Comparison of ENCODE assay signal across 20 cellular contexts in the genomic region with DNA sequence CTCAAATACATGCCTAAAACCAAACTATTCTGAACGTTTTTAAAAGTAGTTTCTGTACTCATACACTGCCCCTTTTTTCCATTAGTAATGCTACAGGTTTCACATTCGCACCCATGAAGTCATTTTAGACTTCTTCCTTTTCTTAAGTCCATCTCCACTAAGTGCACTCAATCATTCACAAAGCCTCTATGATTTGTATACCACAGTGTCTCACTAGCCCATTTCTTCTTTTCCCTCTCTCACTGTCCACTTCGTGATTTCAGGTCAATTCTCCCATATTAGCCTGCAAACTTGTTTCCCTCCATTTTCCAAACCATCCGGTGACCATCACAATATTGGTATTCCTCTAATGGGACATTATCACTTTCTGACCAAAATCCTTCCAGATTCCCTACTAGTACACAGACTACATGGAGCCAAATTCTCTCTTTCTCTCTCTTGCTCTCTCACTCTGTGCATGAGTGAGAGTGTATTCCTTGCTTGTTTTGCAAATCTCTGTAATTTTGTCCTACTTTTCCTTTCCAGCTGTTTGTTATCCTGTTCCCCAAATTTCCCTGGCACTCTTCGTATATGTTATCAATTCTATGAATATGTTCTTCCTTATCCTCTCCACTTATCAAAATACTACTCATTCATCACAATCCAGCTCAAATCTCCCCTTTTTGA. TPM values are rescaled to one million over a fixed set of nuclear protein-coding genes. Genes with fewer than 3 reads are reported as not detected.
DNase-seq lines count a peak whose midpoint lies in the region; ATAC-seq and TF ChIP-seq lines count a peak whose summit lies in the region.
"Had no signal": no experiment of that assay in that cellular context is flagged by ENCODE, and none has a peak within 500 bp of the region (broad histone marks: within the 10 kb centered on the region; RNA-seq: fewer than 3 reads in every experiment).

No MANE protein-coding gene starts in this region.

- H2BK5ac ChIP-seq in mesenchymal stem cell (ENCODE audit: low read depth, low read length, poor library complexity, severe bottlenecking) = no peak overlapping the region

- no peak overlapping the region for H3K14ac ChIP-seq in mesenchymal stem cell (ENCODE audit: low read length in 2 of 2)

- no peak overlapping the region for H3K9ac ChIP-seq in mesenchymal stem cell (ENCODE audit: low read length)

- no peak overlapping the region for H3K23ac ChIP-seq in mesenchymal stem cell (ENCODE audit: low read length in 2 of 2)

- H3K27ac Mint-ChIP-seq in activated naive CD4-positive, alpha-beta T cell treated with anti-CD3 and anti-CD28 coated beads, Interleukin-2, amount 50 U/mL, for 72 hours = no peak overlapping the region
- H3K27ac Mint-ChIP-seq: activated naive CD4-positive, alpha-beta T cell treated with anti-CD3 and anti-CD28 coated beads, Interleukin-2, amount 50 U/mL, for 24 hours; memory B cell; nephron; T-helper 2 cell treated with Interferon-gamma antibody and Interleukin-4, amounts not matched to agents 5 μg/mL and 100 μg/mL, for 36 hours had no signal

- no peak overlapping the region for H4K8ac ChIP-seq in mesenchymal stem cell (ENCODE audit: low read length)

- DNase-seq in GM13976 (ENCODE audit: low spot score) (peak; percentile 37), D341Med (ENCODE audit: low spot score) (no peak), mesenchymal stem cell (no peak), SW 1271 (lab: John Stamatoyannopoulos, UW) (no peak)
- no peak for DNase-seq in activated naive CD4-positive, alpha-beta T cell treated with anti-CD3 and anti-CD28 coated beads, Interleukin-2, amount 50 U/mL, for 72 hours (ENCODE audit: low spot score in 2 of 2)
- DNase-seq: activated CD8-positive, alpha-beta memory T cell treated with anti-CD3 and anti-CD28 coated beads, Interleukin-2, amount 50 U/mL, for 48 hours; COR-L47; esophagus squamous epithelium; glutamatergic neuron; NCI-H1417; Right ventricle myocardium superior; stomach; uterus had no signal

- H2AK5ac ChIP-seq in mesenchymal stem cell (ENCODE audit: low read length, severe bottlenecking) = no peak overlapping the region

- H3K36me3 ChIP-seq in mesenchymal stem cell (ENCODE audit: control insufficient read depth in 1 of 2, insufficient read depth in 2 of 2, low read depth in 1 of 2, low read length in 2 of 2) = no peaks in the 10 kb centered on the region
- H3K36me3 ChIP-seq: esophagus squamous epithelium, stomach, uterus had no signal

- peaks cover 1% of the 10 kb centered on the region for H3K79me1 ChIP-seq in mesenchymal stem cell (replicated peaks; ENCODE audit: low read length, poor library complexity, severe bottlenecking)

- no peak overlapping the region for H3K4ac ChIP-seq in mesenchymal stem cell (ENCODE audit: low read depth in 1 of 2, low read length in 2 of 2)

- WGBS in mesenchymal stem cell = 83% methylated on average over 5 of the region's 5 CpGs

- in situ Hi-C loops in GM13976 (cut with MboI; ENCODE audit: low sequenced_read_pairs, unreplicated experiment) = loop anchor here (5.0 to 10.0 kb wide), 2 partner anchors 62 to 135 kb away; no protein-coding TSS in a partner anchor

- H3K9me3 ChIP-seq in mesenchymal stem cell (ENCODE audit: control insufficient read depth, low read length) = no peaks in the 10 kb centered on the region
- H3K9me3 ChIP-seq: esophagus squamous epithelium, stomach, uterus had no signal

- no peak overlapping the region for H2AFZ ChIP-seq in mesenchymal stem cell (ENCODE audit: low read depth, low read length)

- no peak overlapping the region for H2BK12ac ChIP-seq in mesenchymal stem cell (ENCODE audit: low read length in 2 of 2)

- ATAC-seq in GM18909 (IDR thresholded peaks at IDR 0.05; ENCODE audit: poor library complexity, unreplicated experiment) (peak; percentile 31), GM21825 (IDR thresholded peaks at IDR 0.05; ENCODE audit: unreplicated experiment) (peak; percentile 25), HG03460 (IDR thresholded peaks at IDR 0.05; ENCODE audit: unreplicated experiment) (peak; percentile 30)
- ATAC-seq in activated naive CD4-positive, alpha-beta T cell treated with anti-CD3 and anti-CD28 coated beads, Interleukin-2, amount 50 U/mL, for 72 hours = no peak

- H2BK120ac ChIP-seq in mesenchymal stem cell (ENCODE audit: low read depth, low read length) = no peak overlapping the region

- H3K36me3 Mint-ChIP-seq in activated naive CD4-positive, alpha-beta T cell treated with anti-CD3 and anti-CD28 coated beads, Interleukin-2, amount 50 U/mL, for 72 hours = peaks cover 0 to 10% of the 10 kb centered on the region in 2 donors
- H3K36me3 Mint-ChIP-seq: activated naive CD4-positive, alpha-beta T cell treated with anti-CD3 and anti-CD28 coated beads, Interleukin-2, amount 50 U/mL, for 24 hours; memory B cell had no signal

- H2BK15ac ChIP-seq in mesenchymal stem cell (ENCODE audit: low read depth, poor library complexity, severe bottlenecking) = no peak overlapping the region

- no peak overlapping the region for H3K18ac ChIP-seq in mesenchymal stem cell (ENCODE audit: low read depth in 1 of 2, low read length in 2 of 2)

- no peak overlapping the region for H3K27ac ChIP-seq in mesenchymal stem cell (ENCODE audit: low read length, poor library complexity, severe bottlenecking)
- H3K27ac ChIP-seq: esophagus squamous epithelium, stomach, uterus had no signal

- no peaks in the 10 kb centered on the region for H3K27me3 ChIP-seq in mesenchymal stem cell (ENCODE audit: control insufficient read depth in 1 of 2, insufficient read depth in 1 of 2, low read length in 2 of 2)
- H3K27me3 ChIP-seq: esophagus squamous epithelium, stomach had no signal

- no peaks in the 10 kb centered on the region for H3K9me3 Mint-ChIP-seq in activated naive CD4-positive, alpha-beta T cell treated with anti-CD3 and anti-CD28 coated beads, Interleukin-2, amount 50 U/mL, for 72 hours
- H3K9me3 Mint-ChIP-seq: activated naive CD4-positive, alpha-beta T cell treated with anti-CD3 and anti-CD28 coated beads, Interleukin-2, amount 50 U/mL, for 24 hours; memory B cell; nephron; T-helper 2 cell treated with Interferon-gamma antibody and Interleukin-4, amounts not matched to agents 5 μg/mL and 100 μg/mL, for 36 hours had no signal

- H3K4me1 ChIP-seq in mesenchymal stem cell (ENCODE audit: control insufficient read depth, insufficient read depth, low read depth, low read length) = peaks cover 9% of the 10 kb centered on the region
- H3K4me1 ChIP-seq: uterus had no signal

- H3K4me3 ChIP-seq in mesenchymal stem cell (ENCODE audit: insufficient read depth in 1 of 2, low read depth in 1 of 2, low read length in 2 of 2) = no peak overlapping the region
- H3K4me3 ChIP-seq: esophagus squamous epithelium, stomach, uterus had no signal

- no peak overlapping the region for H4K91ac ChIP-seq in mesenchymal stem cell (ENCODE audit: low read length)

- H3K4me2 ChIP-seq in mesenchymal stem cell (ENCODE audit: low read length, poor library complexity, severe bottlenecking) = no peak overlapping the region

- no peak for TF ChIP-seq CTCF in GM13976 (IDR thresholded peaks at IDR 0.05; ENCODE audit: borderline replicate concordance, control extremely low read depth, extremely low read depth, insufficient read depth, missing control alignments)

RNA-seq across cellular contexts. Expression of a gene that starts 3.4 kb away (rescaled TPM):
- total RNA-seq in activated naive CD4-positive, alpha-beta T cell treated with anti-CD3 and anti-CD28 coated beads, Interleukin-2, amount 50 U/mL, for 72 hours = under 1 TPM; 0.02 to 0.54 TPM
- 5.6 TPM for polyA plus RNA-seq in mesenchymal stem cell (2013, experiment 1 of 2)
- polyA plus RNA-seq in mesenchymal stem cell (2013, experiment 2 of 2) = 5.1 TPM

Comparison
In these comparisons a context has a peak if more than half of its experiments do, and no peak if none do; other contexts are left out.
1. ATAC-seq: peak in GM18909 (single experiment), GM21825 (single experiment) and HG03460 (single experiment); none in activated naive CD4-positive, alpha-beta T cell treated with anti-CD3 and anti-CD28 coated beads, Interleukin-2, amount 50 U/mL, for 72 hours (0 of 2).